In genomic region chr1:19351858-19352257, GRCh38 we compare ENCODE assay signal across 27 cellular contexts. TPM values are rescaled to one million over a fixed set of nuclear protein-coding genes. Genes with fewer than 3 reads are reported as not detected.
A peak's percentile ranks its signal among the peaks of the same experiment; 100 is the strongest.
DNase-seq lines count a peak whose midpoint lies in the region; ATAC-seq, FAIRE-seq and TF ChIP-seq lines count a peak whose summit lies in the region.
"Had no signal": no experiment of that assay in that cellular context is flagged by ENCODE, and none has a peak within 500 bp of the region (broad histone marks: within the 10 kb centered on the region; RNA-seq: fewer than 3 reads in every experiment).

No MANE protein-coding gene starts in this region.

- H3K4me1 ChIP-seq in astrocyte (ENCODE audit: insufficient read depth, low read length) (no peaks in the 10 kb centered on the region), HepG2 (ENCODE audit: insufficient read depth, low read length) (no peaks in the 10 kb centered on the region)
- H3K4me1 ChIP-seq: Caco-2, psoas muscle, upper lobe of right lung had no signal

- no peak overlapping the region for H3K4me2 ChIP-seq in astrocyte (ENCODE audit: low read length)
- no peak overlapping the region for H3K4me2 ChIP-seq in HepG2 (ENCODE audit: low read depth, low read length)
- H3K4me2 ChIP-seq: hepatocyte, KMS-11 had no signal

- WGBS in HepG2 (ENCODE audit: low lambda C conversion rate), result 91% methylated on average over 8 of the region's 11 CpGs

- CTCF ChIA-PET in HepG2 (lab: Yijun Ruan, JAX; ENCODE audit: low intra/inter-chr PET ratio, low total read pairs), result no interaction called here

- no peaks in the 10 kb centered on the region for H3K9me3 Mint-ChIP-seq in astrocyte (ENCODE audit: unreplicated experiment)
- H3K9me3 Mint-ChIP-seq in stimulated activated naive B cell treated with anti-CD40 and anti-IgM and Interleukin-4, amounts not matched to agents 10 μg/mL and 1 μg/mL and 100 μg/mL, for 72 hours, result no peaks in the 10 kb centered on the region
- H3K9me3 Mint-ChIP-seq: memory B cell had no signal

- TF ChIP-seq EP300 in Ishikawa (IDR thresholded peaks at IDR 0.05; ENCODE audit: borderline replicate concordance) (peak; percentile 62; the same call in 1 of the 2 replicates), HepG2 (IDR thresholded peaks at IDR 0.05; ENCODE audit: low read depth in 2 of 2, low read length in 2 of 2) (no peak), HepG2 (CRISPR knock-in tag; IDR thresholded peaks at IDR 0.05; ENCODE audit: borderline replicate concordance) (no peak)

- H3K4me1 Mint-ChIP-seq in astrocyte (ENCODE audit: low read depth, unreplicated experiment), result peaks cover 5% of the 10 kb centered on the region
- peaks cover 17 to 34% of the 10 kb centered on the region in 2 donors for H3K4me1 Mint-ChIP-seq in stimulated activated naive B cell treated with anti-CD40 and anti-IgM and Interleukin-4, amounts not matched to agents 10 μg/mL and 1 μg/mL and 100 μg/mL, for 72 hours
- H3K4me1 Mint-ChIP-seq: activated CD4-positive, alpha-beta T cell treated with anti-CD3 and anti-CD28 coated beads for 36 hours; memory B cell had no signal

- no peaks in the 10 kb centered on the region for H3K27me3 Mint-ChIP-seq in astrocyte (ENCODE audit: low read depth, unreplicated experiment)
- H3K27me3 Mint-ChIP-seq in stimulated activated naive B cell treated with anti-CD40 and anti-IgM and Interleukin-4, amounts not matched to agents 10 μg/mL and 1 μg/mL and 100 μg/mL, for 72 hours, result no peaks in the 10 kb centered on the region
- H3K27me3 Mint-ChIP-seq: activated CD4-positive, alpha-beta T cell treated with anti-CD3 and anti-CD28 coated beads for 36 hours; memory B cell had no signal

- H3K9ac ChIP-seq in astrocyte (ENCODE audit: low read length) (no peak overlapping the region), HepG2 (ENCODE audit: insufficient read depth, low read depth, low read length) (no peak overlapping the region)
- H3K9ac ChIP-seq: KMS-11 had no signal

- H3K4me3 ChIP-seq in astrocyte (ENCODE audit: insufficient read depth, low read depth, low read length), result no peak overlapping the region
- no peak overlapping the region for H3K4me3 ChIP-seq in HepG2 (replicated peaks in 1 of 3; ENCODE audit: insufficient read depth in 1 of 3, low read depth in 2 of 3, low read length in 3 of 3)
- H3K4me3 ChIP-seq: hepatocyte, psoas muscle, upper lobe of right lung had no signal

- TF ChIP-seq RAD21 in Ishikawa (IDR thresholded peaks at IDR 0.05; ENCODE audit: low read depth) (no peak), HepG2 (CRISPR knock-in tag; IDR thresholded peaks at IDR 0.05) (no peak)

- H3K4me3 Mint-ChIP-seq in astrocyte (ENCODE audit: unreplicated experiment), result no peak overlapping the region
- no peak overlapping the region for H3K4me3 Mint-ChIP-seq in stimulated activated naive B cell treated with anti-CD40 and anti-IgM and Interleukin-4, amounts not matched to agents 10 μg/mL and 1 μg/mL and 100 μg/mL, for 72 hours
- H3K4me3 Mint-ChIP-seq: activated CD4-positive, alpha-beta T cell treated with anti-CD3 and anti-CD28 coated beads for 36 hours; memory B cell had no signal

- intact Hi-C loops in HepG2 (cut with micrococcal nuclease; ENCODE audit: unreplicated experiment), result no loop called here

- peak overlapping the region; percentile 62 for H3K27ac Mint-ChIP-seq in astrocyte (ENCODE audit: unreplicated experiment)
- H3K27ac Mint-ChIP-seq in stimulated activated naive B cell treated with anti-CD40 and anti-IgM and Interleukin-4, amounts not matched to agents 10 μg/mL and 1 μg/mL and 100 μg/mL, for 72 hours, result peak overlapping the region; percentile 60
- H3K27ac Mint-ChIP-seq: activated CD4-positive, alpha-beta T cell treated with anti-CD3 and anti-CD28 coated beads for 36 hours; memory B cell had no signal

- ATAC-seq in HepG2 (no peak), GM19467 (IDR thresholded peaks at IDR 0.05; ENCODE audit: unreplicated experiment) (no peak)
- no peak for ATAC-seq in stimulated activated naive B cell treated with anti-CD40 and anti-IgM and Interleukin-4, amounts not matched to agents 10 μg/mL and 1 μg/mL and 100 μg/mL, for 72 hours (replicated peaks)
- ATAC-seq: activated CD4-positive, alpha-beta T cell treated with anti-CD3 and anti-CD28 coated beads for 36 hours; esophagus mucosa; left lobe of liver; upper lobe of right lung had no signal

- H3K36me3 Mint-ChIP-seq in astrocyte (ENCODE audit: low read depth, unreplicated experiment), result peaks cover 19% of the 10 kb centered on the region
- peaks cover 41 to 58% of the 10 kb centered on the region in 2 donors for H3K36me3 Mint-ChIP-seq in stimulated activated naive B cell treated with anti-CD40 and anti-IgM and Interleukin-4, amounts not matched to agents 10 μg/mL and 1 μg/mL and 100 μg/mL, for 72 hours

- in situ Hi-C loops in HepG2 (cut with HindIII; ENCODE audit: extremely low pct_ligation_motif_present, low pct_unique_long_range_greater_than_20kb), result no loop called here

- DNase-seq in astrocyte (ENCODE audit: low read depth), result no peak
- no peak for DNase-seq in HepG2 (ENCODE audit: low spot score)
- DNase-seq in stimulated activated naive B cell treated with anti-CD40 and anti-IgM and Interleukin-4, amounts not matched to agents 10 μg/mL and 1 μg/mL and 100 μg/mL, for 72 hours, result no peak
- DNase-seq in NCI-H1436 (lab: John Stamatoyannopoulos, UW), result no peak
- no peak for DNase-seq in NCI-H2227 treated with DMSO at 0.1 percent for 48 hours (lab: John Stamatoyannopoulos, UW)
- DNase-seq: activated CD4-positive, alpha-beta T cell treated with anti-CD3 and anti-CD28 coated beads for 36 hours; activated CD8-positive, alpha-beta memory T cell treated with anti-CD3 and anti-CD28 coated beads for 24 hours; activated naive CD4-positive, alpha-beta T cell; activated T-cell treated with anti-CD3 and anti-CD28 coated beads, Interleukin-2, amount 50 U/mL, for 1 hour; amniotic stem cell; C1 segment of cervical spinal cord; Caco-2; effector CD8-positive, alpha-beta T cell; foreskin melanocyte; NCI-H1436 treated with DMSO at 0.1 percent for 48 hours; RPMI8226; upper lobe of right lung had no signal

- no peak for TF ChIP-seq POLR2A in HepG2 (IDR thresholded peaks at IDR 0.05; ENCODE audit: insufficient read depth in 1 of 2, low read depth in 2 of 2, low read length in 2 of 2)

- no peak for FAIRE-seq in astrocyte (lab: Jason Lieb, UNC)
- FAIRE-seq in HepG2 (lab: Jason Lieb, UNC), result no peak
- FAIRE-seq: G401.6, H54 had no signal

- no TSS peak for BruUV-seq in HepG2 (replicated peaks; lab: Mats Ljungman, UMichigan)

- H2AFZ ChIP-seq in astrocyte (ENCODE audit: low read depth, low read length), result no peak overlapping the region
- no peak overlapping the region for H2AFZ ChIP-seq in HepG2 (ENCODE audit: low read length)
- H2AFZ ChIP-seq: hepatocyte had no signal

- H3K9me3 ChIP-seq in astrocyte (ENCODE audit: insufficient read depth, low read depth, low read length), result no peaks in the 10 kb centered on the region
- H3K9me3 ChIP-seq in HepG2 (ENCODE audit: low read length), result no peaks in the 10 kb centered on the region
- H3K9me3 ChIP-seq: Caco-2, psoas muscle, upper lobe of right lung had no signal

- peaks cover 43% of the 10 kb centered on the region for H3K36me3 ChIP-seq in astrocyte (ENCODE audit: insufficient read depth, low read length)
- peaks cover 35 to 68% of the 10 kb centered on the region in 2 experiments for H3K36me3 ChIP-seq in HepG2 (replicated peaks in 1 of 2; ENCODE audit: control insufficient read depth in 1 of 2, insufficient read depth in 2 of 2, low read length in 2 of 2)

- H3K79me2 ChIP-seq in astrocyte (ENCODE audit: insufficient read depth, low read length) (peaks cover 17% of the 10 kb centered on the region), HepG2 (ENCODE audit: insufficient read depth, low read length) (no peaks in the 10 kb centered on the region)
- H3K79me2 ChIP-seq: hepatocyte had no signal

- H3K27me3 ChIP-seq in astrocyte (ENCODE audit: insufficient read depth, low read length) (no peaks in the 10 kb centered on the region), HepG2 (ENCODE audit: control insufficient read depth in 1 of 2, insufficient read depth in 2 of 2, low read length in 2 of 2) (no peaks in the 10 kb centered on the region)
- H3K27me3 ChIP-seq: hepatocyte, upper lobe of right lung had no signal

- TF ChIP-seq CTCF in astrocyte (IDR thresholded peaks at IDR 0.05; ENCODE audit: insufficient read depth, low read depth, low read length) (no peak), HepG2 (CRISPR knock-in tag; IDR thresholded peaks at IDR 0.05) (no peak)

- POLR2A ChIA-PET in HepG2 (lab: Yijun Ruan, JAX), result no interaction called here

- H3K27ac ChIP-seq in astrocyte (ENCODE audit: low read depth, low read length) (no peak overlapping the region), HepG2 (ENCODE audit: extremely low read length, insufficient read depth, low read length) (no peak overlapping the region)
- H3K27ac ChIP-seq: hepatocyte, KMS-11, psoas muscle, upper lobe of right lung had no signal

- H4K20me1 ChIP-seq in astrocyte (ENCODE audit: insufficient read depth, low read length), result peaks cover 79% of the 10 kb centered on the region
- no peaks in the 10 kb centered on the region for H4K20me1 ChIP-seq in HepG2 (ENCODE audit: insufficient read depth, low read length)

RNA-seq across cellular contexts. Expression of gene SLC66A1, which starts 39.7 kb away (rescaled TPM):
- total RNA-seq in astrocyte (17.4 and 21.5 TPM in 2 replicates), HepG2 (2016; rRNA removed; fragmentation: Illumina TruSeq; extraction: Trizol) (8.5 and 18.9 TPM in 2 replicates)
- total RNA-seq in HepG2 (2016; cell fraction: cytosol; rRNA removed; fragmentation: Illumina TruSeq; extraction: Trizol; ENCODE audit: low read depth), result 4.6 and 5.7 TPM in 2 replicates
- total RNA-seq in HepG2 (2016; cell fraction: insoluble cytoplasmic fraction; rRNA removed; fragmentation: Illumina TruSeq; extraction: Trizol), result 9.7 and 20.6 TPM in 2 replicates
- 8.2 and 8.3 TPM in 2 replicates for total RNA-seq in HepG2 (2016; cell fraction: membrane; rRNA removed; fragmentation: Illumina TruSeq; extraction: Trizol)
- 17.2 and 20.6 TPM in 2 replicates for total RNA-seq in HepG2 (2016; cell fraction: nucleus; rRNA removed; fragmentation: Illumina TruSeq; extraction: Trizol)
- 15.4 and 24.4 TPM in 2 replicates for polyA plus RNA-seq in HepG2 (2011; rRNA removed)
- polyA plus RNA-seq in HepG2 (2011; cell fraction: cytosol; rRNA removed), result 15.0 and 19.6 TPM in 2 replicates
- polyA plus RNA-seq in HepG2 (2011; cell fraction: nucleus; rRNA removed), result 21.9 and 23.2 TPM in 2 replicates
- 8.6 and 10.0 TPM in 2 replicates for polyA plus RNA-seq in HepG2 (2012)
- 4.3 and 5.7 TPM in 2 replicates for polyA plus RNA-seq in HepG2 (2016; cell fraction: cytosol; fragmentation: Illumina TruSeq; extraction: Trizol; ENCODE audit: low read depth)
- 8.0 and 11.5 TPM in 2 replicates for polyA plus RNA-seq in HepG2 (2016; cell fraction: insoluble cytoplasmic fraction; fragmentation: Illumina TruSeq; extraction: Trizol; ENCODE audit: low read depth)
- polyA plus RNA-seq in HepG2 (2016; cell fraction: membrane; fragmentation: Illumina TruSeq; extraction: Trizol; ENCODE audit: low read depth), result 6.1 and 8.5 TPM in 2 replicates
- polyA plus RNA-seq in HepG2 (2016; cell fraction: nucleus; fragmentation: Illumina TruSeq; extraction: Trizol; ENCODE audit: insufficient read depth, low read depth), result 41.6 and 41.9 TPM in 2 replicates
- 17.2 and 31.0 TPM in 2 replicates for polyA minus RNA-seq in HepG2 (2011; rRNA and poly(A)+ RNA removed; ENCODE audit: low replicate concordance)
- 7.4 and 8.9 TPM in 2 replicates for polyA minus RNA-seq in HepG2 (2011; cell fraction: cytosol; rRNA and poly(A)+ RNA removed)
- 9.9 and 11.1 TPM in 2 replicates for polyA minus RNA-seq in HepG2 (2011; cell fraction: nucleus; rRNA and poly(A)+ RNA removed)

RNA-seq across cellular contexts. Expression of gene AKR7A2, which starts 39.9 kb away (rescaled TPM):
- 30.3 and 33.9 TPM in 2 replicates for total RNA-seq in astrocyte
- total RNA-seq in HepG2 (2016; rRNA removed; fragmentation: Illumina TruSeq; extraction: Trizol), result 75.6 and 91.8 TPM in 2 replicates
- total RNA-seq in HepG2 (2016; cell fraction: cytosol; rRNA removed; fragmentation: Illumina TruSeq; extraction: Trizol; ENCODE audit: low read depth), result 27.2 and 29.3 TPM in 2 replicates
- 75.1 and 91.3 TPM in 2 replicates for total RNA-seq in HepG2 (2016; cell fraction: insoluble cytoplasmic fraction; rRNA removed; fragmentation: Illumina TruSeq; extraction: Trizol)
- total RNA-seq in HepG2 (2016; cell fraction: membrane; rRNA removed; fragmentation: Illumina TruSeq; extraction: Trizol), result 38.5 and 45.3 TPM in 2 replicates
- 31.9 and 40.6 TPM in 2 replicates for total RNA-seq in HepG2 (2016; cell fraction: nucleus; rRNA removed; fragmentation: Illumina TruSeq; extraction: Trizol)
- 40.8 and 45.2 TPM in 2 replicates for polyA plus RNA-seq in HepG2 (2011; rRNA removed)
- polyA plus RNA-seq in HepG2 (2011; cell fraction: cytosol; rRNA removed), result 42.0 and 59.5 TPM in 2 replicates
- polyA plus RNA-seq in HepG2 (2011; cell fraction: nucleus; rRNA removed), result 20.7 and 23.1 TPM in 2 replicates
- polyA plus RNA-seq in HepG2 (2012), result 23.2 and 37.3 TPM in 2 replicates
- polyA plus RNA-seq in HepG2 (2016; cell fraction: cytosol; fragmentation: Illumina TruSeq; extraction: Trizol; ENCODE audit: low read depth), result 30.5 and 33.1 TPM in 2 replicates
- 96.1 and 104 TPM in 2 replicates for polyA plus RNA-seq in HepG2 (2016; cell fraction: insoluble cytoplasmic fraction; fragmentation: Illumina TruSeq; extraction: Trizol; ENCODE audit: low read depth)
- polyA plus RNA-seq in HepG2 (2016; cell fraction: membrane; fragmentation: Illumina TruSeq; extraction: Trizol; ENCODE audit: low read depth), result 33.3 and 38.2 TPM in 2 replicates
- polyA plus RNA-seq in HepG2 (2016; cell fraction: nucleus; fragmentation: Illumina TruSeq; extraction: Trizol; ENCODE audit: insufficient read depth, low read depth), result 46.3 and 53.6 TPM in 2 replicates
- 57.1 and 74.2 TPM in 2 replicates for polyA minus RNA-seq in HepG2 (2011; rRNA and poly(A)+ RNA removed; ENCODE audit: low replicate concordance)
- 23.5 and 26.5 TPM in 2 replicates for polyA minus RNA-seq in HepG2 (2011; cell fraction: cytosol; rRNA and poly(A)+ RNA removed)
- polyA minus RNA-seq in HepG2 (2011; cell fraction: nucleus; rRNA and poly(A)+ RNA removed), result 13.2 and 15.2 TPM in 2 replicates
